Comparison of ENCODE assay signal across 1 cellular context in genomic region chr9:135085830-135086546, GRCh38.
A peak's percentile ranks its signal among the peaks of the same experiment; 100 is the strongest.
TF ChIP-seq lines count a peak whose summit lies in the region.

No MANE protein-coding gene starts in this region.

TF ChIP-seq in HepG2, 621 proteins besides CTCF, POLR2A, EP300 and RAD21 (continued from another document and continues in another):
- TF ChIP-seq ZNF17 (CRISPR knock-in tag; IDR thresholded peaks at IDR 0.05) (no peak), MED13 (CRISPR knock-in tag; IDR thresholded peaks at IDR 0.05) (no peak), SRSF1 (optimal IDR thresholded peaks at IDR 0.05; ENCODE audit: low read depth, low read length) (no peak), ARID3A (IDR thresholded peaks at IDR 0.05; ENCODE audit: low read depth, low read length) (no peak), MBD4 (IDR thresholded peaks at IDR 0.05; ENCODE audit: borderline replicate concordance, low read length) (no peak), YEATS2 (CRISPR knock-in tag; IDR thresholded peaks at IDR 0.05; ENCODE audit: borderline replicate concordance) (peak; percentile 43; the same call in 1 of the 2 replicates), MYC (CRISPR knock-in tag; IDR thresholded peaks at IDR 0.05; ENCODE audit: borderline replicate concordance) (peak; percentile 60; the same call in 1 of the 2 replicates), TRIM24 (CRISPR knock-in tag; IDR thresholded peaks at IDR 0.05) (no peak), CBX1 (IDR thresholded peaks at IDR 0.05; ENCODE audit: low read depth) (peak; percentile 79), RBAK (CRISPR knock-in tag; IDR thresholded peaks at IDR 0.05) (peak; percentile 94), ZNF816 (CRISPR knock-in tag; IDR thresholded peaks at IDR 0.05; ENCODE audit: borderline replicate concordance) (no peak), FOXP1 (IDR thresholded peaks at IDR 0.05) (no peak), FOXP1 (CRISPR knock-in tag; IDR thresholded peaks at IDR 0.05) (peak; percentile 47; the same call in 1 of the 2 replicates), ZFY (CRISPR knock-in tag; IDR thresholded peaks at IDR 0.05) (peak; percentile 63), NR2C2 (CRISPR knock-in tag; IDR thresholded peaks at IDR 0.05; ENCODE audit: borderline replicate concordance) (no peak), CENPT (CRISPR knock-in tag; IDR thresholded peaks at IDR 0.05; ENCODE audit: low read depth) (no peak), PITX1 (CRISPR knock-in tag; IDR thresholded peaks at IDR 0.05) (peak; percentile 78), ZNF432 (CRISPR knock-in tag; IDR thresholded peaks at IDR 0.05; ENCODE audit: borderline replicate concordance) (no peak), ZNF407 (CRISPR knock-in tag; IDR thresholded peaks at IDR 0.05; ENCODE audit: not compliant biosample characterization) (no peak), ZNF138 (CRISPR knock-in tag; IDR thresholded peaks at IDR 0.05; ENCODE audit: low read depth) (no peak), ZFP91 (CRISPR knock-in tag; IDR thresholded peaks at IDR 0.05; ENCODE audit: borderline replicate concordance) (peak; percentile 60), ZNF775 (CRISPR knock-in tag; IDR thresholded peaks at IDR 0.05; ENCODE audit: borderline replicate concordance) (no peak), ZNF713 (CRISPR knock-in tag; IDR thresholded peaks at IDR 0.05) (no peak), ZNF34 (CRISPR knock-in tag; IDR thresholded peaks at IDR 0.05; ENCODE audit: borderline replicate concordance) (no peak), ZNF749 (CRISPR knock-in tag; IDR thresholded peaks at IDR 0.05; ENCODE audit: borderline replicate concordance) (no peak), NR2F2 (IDR thresholded peaks at IDR 0.05; ENCODE audit: borderline replicate concordance, low read depth) (peak; percentile 17; the same call in 1 of the 2 replicates), GATAD1 (CRISPR knock-in tag; IDR thresholded peaks at IDR 0.05) (peak; percentile 57), USF2 (IDR thresholded peaks at IDR 0.05; ENCODE audit: low read depth, low read length) (no peak), USF2 (CRISPR knock-in tag; IDR thresholded peaks at IDR 0.05; ENCODE audit: borderline replicate concordance) (no peak; the same call in 1 of the 2 replicates), ZNF510 (CRISPR knock-in tag; IDR thresholded peaks at IDR 0.05; ENCODE audit: low read depth) (no peak), GATAD2A (CRISPR knock-in tag; IDR thresholded peaks at IDR 0.05) (peak; percentile 69), RFX5 (IDR thresholded peaks at IDR 0.05; ENCODE audit: low read depth, low read length) (no peak), MXD3 (CRISPR knock-in tag; IDR thresholded peaks at IDR 0.05) (no peak), ZBTB26 (CRISPR knock-in tag; IDR thresholded peaks at IDR 0.05; ENCODE audit: borderline replicate concordance) (peak; percentile 55; the same call in 1 of the 2 replicates), TFDP1 (CRISPR knock-in tag; IDR thresholded peaks at IDR 0.05; ENCODE audit: borderline replicate concordance) (peak; percentile 88; the same call in 1 of the 2 replicates), ZNF704 (CRISPR knock-in tag; IDR thresholded peaks at IDR 0.05; ENCODE audit: borderline replicate concordance) (no peak), BCLAF1 (IDR thresholded peaks at IDR 0.05) (no peak), FOXJ3 (CRISPR knock-in tag; IDR thresholded peaks at IDR 0.05; ENCODE audit: borderline replicate concordance) (peak; percentile 55; the same call in 1 of the 2 replicates), IRF1 (CRISPR knock-in tag; IDR thresholded peaks at IDR 0.05; ENCODE audit: low read depth) (no peak)
